8 cellular contexts compared by ENCODE assay signal in genomic region chr1:246569248-246570238, GRCh38. TPM values are rescaled to one million over a fixed set of nuclear protein-coding genes. Genes with fewer than 3 reads are reported as not detected.
DNase-seq lines count a peak whose midpoint lies in the region; ATAC-seq and TF ChIP-seq lines count a peak whose summit lies in the region.

No MANE protein-coding gene starts in this region.

- peak; percentile 48 for ATAC-seq in CD8-positive, alpha-beta T cell
- no peak for ATAC-seq in lower lobe of right lung
- no peak for ATAC-seq in HG02973 (IDR thresholded peaks at IDR 0.05; ENCODE audit: unreplicated experiment)

- H3K36me3 Mint-ChIP-seq in CD8-positive, alpha-beta T cell: peaks cover 20% of the 10 kb centered on the region
- H3K36me3 Mint-ChIP-seq in activated T-helper 1 cell treated with anti-CD3 and anti-CD28 coated beads, Interleukin-12 subunit alpha, Interleukin-12 subunit beta, Interleukin-2, Interleukin-4 antibody, amounts not matched to agents 30 ng/mL and 10 ng/mL and 1 ng/mL, durations not matched to agents 14 hours and 24 hours and 36 hours (ENCODE audit: low read depth): peaks cover 14% of the 10 kb centered on the region

- peak overlapping the region; percentile 75 for H3K27ac ChIP-seq in CD8-positive, alpha-beta T cell (ENCODE audit: low read depth, low read length)
- H3K27ac ChIP-seq in lower lobe of right lung: peak overlapping the region; percentile 75
- peak overlapping the region in 1 of 2 donors; percentile 70 for H3K27ac ChIP-seq in uterus

- no peaks in the 10 kb centered on the region for H3K36me3 ChIP-seq in CD8-positive, alpha-beta T cell (ENCODE audit: insufficient read depth, low read length)
- H3K36me3 ChIP-seq in lower lobe of right lung (no peaks in the 10 kb centered on the region), uterus (no peaks in the 10 kb centered on the region)

- H3K4me1 Mint-ChIP-seq in CD8-positive, alpha-beta T cell (ENCODE audit: low read depth): peaks cover 66% of the 10 kb centered on the region
- H3K4me1 Mint-ChIP-seq in activated T-helper 1 cell treated with anti-CD3 and anti-CD28 coated beads, Interleukin-12 subunit alpha, Interleukin-12 subunit beta, Interleukin-2, Interleukin-4 antibody, amounts not matched to agents 30 ng/mL and 10 ng/mL and 1 ng/mL, durations not matched to agents 14 hours and 24 hours and 36 hours (ENCODE audit: low read depth): peaks cover 62% of the 10 kb centered on the region

- H3K9me3 ChIP-seq in CD8-positive, alpha-beta T cell (ENCODE audit: low read length): no peaks in the 10 kb centered on the region
- H3K9me3 ChIP-seq in lower lobe of right lung: no peaks in the 10 kb centered on the region
- H3K9me3 ChIP-seq in uterus: no peaks in the 10 kb centered on the region

- H3K27me3 ChIP-seq in CD8-positive, alpha-beta T cell (ENCODE audit: insufficient read depth, low read length): no peaks in the 10 kb centered on the region
- no peaks in the 10 kb centered on the region for H3K27me3 ChIP-seq in lower lobe of right lung (ENCODE audit: low read depth)
- no peaks in the 10 kb centered on the region for H3K27me3 ChIP-seq in uterus

- CTCF ChIA-PET in CD8-positive, alpha-beta T cell (lab: Charles Lee): no interaction called here

- peak overlapping the region; percentile 76 for H3K4me3 Mint-ChIP-seq in CD8-positive, alpha-beta T cell
- peak overlapping the region; percentile 81 for H3K4me3 Mint-ChIP-seq in activated T-helper 1 cell treated with anti-CD3 and anti-CD28 coated beads, Interleukin-12 subunit alpha, Interleukin-12 subunit beta, Interleukin-2, Interleukin-4 antibody, amounts not matched to agents 30 ng/mL and 10 ng/mL and 1 ng/mL, durations not matched to agents 14 hours and 24 hours and 36 hours

- intact Hi-C loops in CD8-positive, alpha-beta T cell (cut with DNase I, micrococcal nuclease): loop anchor here (1.0 to 10.0 kb wide), 11 partner anchors 8 to 1915 kb away; partner anchors contain the start of genes AHCTF1 (in 1 of the 2), COX20 (in 1 of the 2), DESI2 (in 1 of the 2) and SCCPDH (in 1 of the 2)
- intact Hi-C loops in activated T-helper 1 cell treated with anti-CD3 and anti-CD28 coated beads, Interleukin-12 subunit alpha, Interleukin-12 subunit beta, Interleukin-2, Interleukin-4 antibody, amounts not matched to agents 30 ng/mL and 10 ng/mL and 1 ng/mL, durations not matched to agents 14 hours and 24 hours and 36 hours (cut with micrococcal nuclease): loop anchor here (5.0 to 10.0 kb wide), 9 partner anchors 323 to 1967 kb away; partner anchors contain the start of genes HNRNPU, KIF26B, ZNF496 and ZNF669
- intact Hi-C loops in lower lobe of right lung (cut with DNase I) (no loop called here), uterus (cut with DNase I; ENCODE audit: low total_unique reads) (loop anchor here (10.0 kb wide), 1 partner anchor 125 kb away; no protein-coding TSS in a partner anchor)

- TF ChIP-seq POLR2A in uterus (IDR thresholded peaks at IDR 0.05): no peak

- H3K27ac Mint-ChIP-seq in CD8-positive, alpha-beta T cell: peak overlapping the region; percentile 98
- peak overlapping the region; percentile 97 for H3K27ac Mint-ChIP-seq in activated T-helper 1 cell treated with anti-CD3 and anti-CD28 coated beads, Interleukin-12 subunit alpha, Interleukin-12 subunit beta, Interleukin-2, Interleukin-4 antibody, amounts not matched to agents 30 ng/mL and 10 ng/mL and 1 ng/mL, durations not matched to agents 14 hours and 24 hours and 36 hours

- H3K9me3 Mint-ChIP-seq in CD8-positive, alpha-beta T cell: no peaks in the 10 kb centered on the region
- no peaks in the 10 kb centered on the region for H3K9me3 Mint-ChIP-seq in activated T-helper 1 cell treated with anti-CD3 and anti-CD28 coated beads, Interleukin-12 subunit alpha, Interleukin-12 subunit beta, Interleukin-2, Interleukin-4 antibody, amounts not matched to agents 30 ng/mL and 10 ng/mL and 1 ng/mL, durations not matched to agents 14 hours and 24 hours and 36 hours

- DNase-seq in CD8-positive, alpha-beta T cell: peak in 5 of 7 experiments; percentile 6 to 56 (median 31)
- DNase-seq in M059J (ENCODE audit: low read depth): peak; percentile 73
- DNase-seq in activated T-helper 1 cell treated with anti-CD3 and anti-CD28 coated beads, Interleukin-12 subunit alpha, Interleukin-12 subunit beta, Interleukin-2, Interleukin-4 antibody, amounts not matched to agents 30 ng/mL and 10 ng/mL and 1 ng/mL, durations not matched to agents 14 hours and 24 hours and 36 hours (ENCODE audit: low spot score): peak; percentile 40
- no peak for DNase-seq in lower lobe of right lung
- no peak for DNase-seq in NCI-H1694 (lab: John Stamatoyannopoulos, UW)
- DNase-seq in SHP77 (lab: John Stamatoyannopoulos, UW): no peak
- DNase-seq in uterus: no peak

- H3K27me3 Mint-ChIP-seq in CD8-positive, alpha-beta T cell (ENCODE audit: low read depth): no peaks in the 10 kb centered on the region
- no peaks in the 10 kb centered on the region for H3K27me3 Mint-ChIP-seq in activated T-helper 1 cell treated with anti-CD3 and anti-CD28 coated beads, Interleukin-12 subunit alpha, Interleukin-12 subunit beta, Interleukin-2, Interleukin-4 antibody, amounts not matched to agents 30 ng/mL and 10 ng/mL and 1 ng/mL, durations not matched to agents 14 hours and 24 hours and 36 hours (ENCODE audit: insufficient read depth)

- peak overlapping the region; percentile 21 for H3K4me3 ChIP-seq in CD8-positive, alpha-beta T cell (ENCODE audit: low read depth, low read length)
- H3K4me3 ChIP-seq in lower lobe of right lung (peak overlapping the region; percentile 18), uterus (no peak overlapping the region)

- H3K4me1 ChIP-seq in CD8-positive, alpha-beta T cell (ENCODE audit: insufficient read depth, low read length): peaks cover 67% of the 10 kb centered on the region
- peaks cover 77% of the 10 kb centered on the region for H3K4me1 ChIP-seq in lower lobe of right lung
- peaks cover 0 to 7% of the 10 kb centered on the region in 2 donors for H3K4me1 ChIP-seq in uterus

- TF ChIP-seq CTCF in CD8-positive, alpha-beta T cell (IDR thresholded peaks at IDR 0.05): no peak
- TF ChIP-seq CTCF in lower lobe of right lung (IDR thresholded peaks at IDR 0.05) (no peak), uterus (IDR thresholded peaks at IDR 0.05) (no peak)

- POLR2A ChIA-PET in CD8-positive, alpha-beta T cell (lab: Charles Lee): no interaction called here

RNA-seq across cellular contexts. Expression of gene CNST, which starts 3.3 kb away (rescaled TPM):
- total RNA-seq in CD8-positive, alpha-beta T cell: 10 to 100 TPM; 64.1 to 64.4 TPM
- total RNA-seq in M059J (2014; rRNA removed; shearing (Covaris generic)): 6.8 and 14.7 TPM in 2 replicates
- total RNA-seq in activated T-helper 1 cell treated with anti-CD3 and anti-CD28 coated beads, Interleukin-12 subunit alpha, Interleukin-12 subunit beta, Interleukin-2, Interleukin-4 antibody, amounts not matched to agents 30 ng/mL and 10 ng/mL and 1 ng/mL, durations not matched to agents 14 hours and 24 hours and 36 hours: 27.0 and 30.8 TPM in 2 replicates
- total RNA-seq in lower lobe of right lung (31.4 TPM), uterus (10 to 100 TPM; 19.7 to 31.0 (median 29.2) TPM)

RNA-seq across cellular contexts. Expression of gene TFB2M, which starts 3.5 kb away (rescaled TPM):
- 10 to 100 TPM; 15.8 to 16.4 TPM for total RNA-seq in CD8-positive, alpha-beta T cell
- total RNA-seq in M059J (2014; rRNA removed; shearing (Covaris generic)): 19.1 and 26.6 TPM in 2 replicates
- 24.8 and 30.9 TPM in 2 replicates for total RNA-seq in activated T-helper 1 cell treated with anti-CD3 and anti-CD28 coated beads, Interleukin-12 subunit alpha, Interleukin-12 subunit beta, Interleukin-2, Interleukin-4 antibody, amounts not matched to agents 30 ng/mL and 10 ng/mL and 1 ng/mL, durations not matched to agents 14 hours and 24 hours and 36 hours
- total RNA-seq in lower lobe of right lung: 10.2 TPM
- total RNA-seq in uterus: 10 to 100 TPM in 1 of 4 donors, 1 to 10 TPM in 3; 3.5 to 25.0 (median 8.8) TPM

Comparison
In these comparisons a context has a peak if more than half of its experiments do, and no peak if none do; other contexts are left out.
1. DNase-seq: peak in CD8-positive, alpha-beta T cell (5 of 7), M059J (single experiment) and activated T-helper 1 cell treated with anti-CD3 and anti-CD28 coated beads, Interleukin-12 subunit alpha, Interleukin-12 subunit beta, Interleukin-2, Interleukin-4 antibody, amounts not matched to agents 30 ng/mL and 10 ng/mL and 1 ng/mL, durations not matched to agents 14 hours and 24 hours and 36 hours (single experiment); none in lower lobe of right lung (single experiment), NCI-H1694 (single experiment), SHP77 (0 of 2) and uterus (0 of 2).
2. H3K4me3 ChIP-seq: peak in CD8-positive, alpha-beta T cell (single experiment) and lower lobe of right lung (single experiment); none in uterus (0 of 2).